In genomic region chr20:59938696-59939051, GRCh38 we compare ENCODE assay signal across 8 cellular contexts. TPM values are rescaled to one million over a fixed set of nuclear protein-coding genes. Genes with fewer than 3 reads are reported as not detected.
DNase-seq lines count a peak whose midpoint lies in the region; ATAC-seq and TF ChIP-seq lines count a peak whose summit lies in the region.

No MANE protein-coding gene starts in this region.

- DNase-seq in activated T-cell treated with anti-CD3 and anti-CD28 coated beads, Interleukin-2, amount 50 U/mL, for 72 hours: no peak
- DNase-seq in activated T-cell treated with anti-CD3 and anti-CD28 coated beads, Interleukin-2, amount 50 U/mL, for 48 hours: no peak
- DNase-seq in activated naive CD8-positive, alpha-beta T cell treated with anti-CD3 and anti-CD28 coated beads, Interleukin-2, amount 10 ng/mL, durations not matched to agents 7 days and 5 days: no peak
- DNase-seq in iris pigment epithelial cell (ENCODE audit: low read depth) (peak; percentile 11), type B pancreatic cell (ENCODE audit: extremely low spot score, unreplicated experiment) (no peak), GOT3 (lab: John Stamatoyannopoulos, UW) (no peak), KBM-7 (no peak)

- no peaks in the 10 kb centered on the region for H3K9me3 Mint-ChIP-seq in activated T-cell treated with anti-CD3 and anti-CD28 coated beads, Interleukin-2, amount 50 U/mL, for 72 hours
- H3K9me3 Mint-ChIP-seq in activated naive CD8-positive, alpha-beta T cell treated with anti-CD3 and anti-CD28 coated beads, Interleukin-2, amount 10 ng/mL, durations not matched to agents 7 days and 5 days: no peaks in the 10 kb centered on the region
- no peaks in the 10 kb centered on the region for H3K9me3 Mint-ChIP-seq in type B pancreatic cell

- no peak for TF ChIP-seq CTCF in type B pancreatic cell (conservative IDR thresholded peaks at IDR 0.05)

- POLR2A ChIA-PET in activated naive CD8-positive, alpha-beta T cell treated with anti-CD3 and anti-CD28 coated beads, Interleukin-2, amount 10 ng/mL, durations not matched to agents 7 days and 5 days (lab: Charles Lee): no interaction called here

- peaks cover 37% of the 10 kb centered on the region for H3K4me1 Mint-ChIP-seq in activated T-cell treated with anti-CD3 and anti-CD28 coated beads, Interleukin-2, amount 50 U/mL, for 72 hours (ENCODE audit: low read depth)
- peaks cover 35% of the 10 kb centered on the region for H3K4me1 Mint-ChIP-seq in activated naive CD8-positive, alpha-beta T cell treated with anti-CD3 and anti-CD28 coated beads, Interleukin-2, amount 10 ng/mL, durations not matched to agents 7 days and 5 days
- peaks cover 29% of the 10 kb centered on the region for H3K4me1 Mint-ChIP-seq in type B pancreatic cell (ENCODE audit: unreplicated experiment)

- H3K27ac Mint-ChIP-seq in activated T-cell treated with anti-CD3 and anti-CD28 coated beads, Interleukin-2, amount 50 U/mL, for 72 hours: no peak overlapping the region
- H3K27ac Mint-ChIP-seq in activated naive CD8-positive, alpha-beta T cell treated with anti-CD3 and anti-CD28 coated beads, Interleukin-2, amount 10 ng/mL, durations not matched to agents 7 days and 5 days: peak overlapping the region; percentile 84
- H3K27ac Mint-ChIP-seq in type B pancreatic cell: peak overlapping the region; percentile 80

- no peaks in the 10 kb centered on the region for H3K27me3 Mint-ChIP-seq in activated T-cell treated with anti-CD3 and anti-CD28 coated beads, Interleukin-2, amount 50 U/mL, for 72 hours (ENCODE audit: low read depth)
- H3K27me3 Mint-ChIP-seq in activated naive CD8-positive, alpha-beta T cell treated with anti-CD3 and anti-CD28 coated beads, Interleukin-2, amount 10 ng/mL, durations not matched to agents 7 days and 5 days: no peaks in the 10 kb centered on the region
- peaks cover 3% of the 10 kb centered on the region for H3K27me3 Mint-ChIP-seq in type B pancreatic cell

- H3K4me3 Mint-ChIP-seq in activated T-cell treated with anti-CD3 and anti-CD28 coated beads, Interleukin-2, amount 50 U/mL, for 72 hours: peak overlapping the region; percentile 76 to 88
- H3K4me3 Mint-ChIP-seq in activated naive CD8-positive, alpha-beta T cell treated with anti-CD3 and anti-CD28 coated beads, Interleukin-2, amount 10 ng/mL, durations not matched to agents 7 days and 5 days: peak overlapping the region; percentile 84
- H3K4me3 Mint-ChIP-seq in type B pancreatic cell: peak overlapping the region; percentile 88

- peaks cover 2 to 3% of the 10 kb centered on the region in 2 donors for H3K36me3 Mint-ChIP-seq in activated T-cell treated with anti-CD3 and anti-CD28 coated beads, Interleukin-2, amount 50 U/mL, for 72 hours (ENCODE audit: insufficient read depth in 2 of 2)
- H3K36me3 Mint-ChIP-seq in activated naive CD8-positive, alpha-beta T cell treated with anti-CD3 and anti-CD28 coated beads, Interleukin-2, amount 10 ng/mL, durations not matched to agents 7 days and 5 days: peaks cover 15% of the 10 kb centered on the region
- H3K36me3 Mint-ChIP-seq in type B pancreatic cell: peaks cover 6% of the 10 kb centered on the region

- ATAC-seq in activated T-cell treated with anti-CD3 and anti-CD28 coated beads, Interleukin-2, amount 50 U/mL, for 72 hours (replicated peaks in 1 of 2): no peak
- no peak for ATAC-seq in activated naive CD8-positive, alpha-beta T cell treated with anti-CD3 and anti-CD28 coated beads, Interleukin-2, amount 10 ng/mL, durations not matched to agents 7 days and 5 days (ENCODE audit: low read depth)
- ATAC-seq in HG02763 (IDR thresholded peaks at IDR 0.05; ENCODE audit: unreplicated experiment): no peak

- in situ Hi-C loops in KBM-7 (cut with MboI; ENCODE audit: low pct_unique_long_range_greater_than_20kb, low sequenced_read_pairs): no loop called here

RNA-seq across cellular contexts. Expression of gene PPP1R3D, which starts 1.4 kb away (rescaled TPM):
- 1 to 10 TPM; 5.7 to 6.2 TPM for total RNA-seq in activated T-cell treated with anti-CD3 and anti-CD28 coated beads, Interleukin-2, amount 50 U/mL, for 72 hours
- 10 to 100 TPM in 1 of 2 experiments, 1 to 10 TPM in 1; 9.5 to 10.8 TPM for total RNA-seq in activated naive CD8-positive, alpha-beta T cell treated with anti-CD3 and anti-CD28 coated beads, Interleukin-2, amount 10 ng/mL, durations not matched to agents 7 days and 5 days
- total RNA-seq in type B pancreatic cell (ENCODE audit: low replicate concordance): 6.4 and 7.6 TPM in 2 replicates

RNA-seq across cellular contexts. Expression of gene FAM217B, which starts 1.5 kb away (rescaled TPM):
- total RNA-seq in activated T-cell treated with anti-CD3 and anti-CD28 coated beads, Interleukin-2, amount 50 U/mL, for 72 hours: 10 to 100 TPM; 18.2 to 20.4 TPM
- total RNA-seq in activated naive CD8-positive, alpha-beta T cell treated with anti-CD3 and anti-CD28 coated beads, Interleukin-2, amount 10 ng/mL, durations not matched to agents 7 days and 5 days: 10 to 100 TPM; 32.7 to 36.0 TPM
- 13.8 and 27.6 TPM in 2 replicates for total RNA-seq in type B pancreatic cell (ENCODE audit: low replicate concordance)

RNA-seq across cellular contexts. Expression of gene SYCP2, which starts 5.2 kb away (rescaled TPM):
- total RNA-seq in activated T-cell treated with anti-CD3 and anti-CD28 coated beads, Interleukin-2, amount 50 U/mL, for 72 hours: 10 to 100 TPM in 1 of 2 donors, 1 to 10 TPM in 1; 5.0 to 11.9 TPM
- total RNA-seq in activated naive CD8-positive, alpha-beta T cell treated with anti-CD3 and anti-CD28 coated beads, Interleukin-2, amount 10 ng/mL, durations not matched to agents 7 days and 5 days: 10 to 100 TPM; 13.4 to 15.0 TPM
- 0.88 and 1.6 TPM in 2 replicates for total RNA-seq in type B pancreatic cell (ENCODE audit: low replicate concordance)

RNA-seq across cellular contexts. Expression of gene CDH26, which starts 19.5 kb away (rescaled TPM):
- total RNA-seq in activated T-cell treated with anti-CD3 and anti-CD28 coated beads, Interleukin-2, amount 50 U/mL, for 72 hours: 1 to 10 TPM; 2.4 to 3.1 TPM
- total RNA-seq in activated naive CD8-positive, alpha-beta T cell treated with anti-CD3 and anti-CD28 coated beads, Interleukin-2, amount 10 ng/mL, durations not matched to agents 7 days and 5 days: 1 to 10 TPM; 1.9 to 2.5 TPM
- 3.6 and 6.9 TPM in 2 replicates for total RNA-seq in type B pancreatic cell (ENCODE audit: low replicate concordance)
